1 cellular context compared by ENCODE assay signal in genomic region chr17:78041401-78042179, GRCh38.
TF ChIP-seq lines count a peak whose summit lies in the region.

No MANE protein-coding gene starts in this region.

TF ChIP-seq in IMR-90, 13 proteins besides CTCF, POLR2A, EP300 and RAD21 (continued from another document):
- TF ChIP-seq BHLHE40 (IDR thresholded peaks at IDR 0.05; ENCODE audit: low read depth, low read length): no peak
- TF ChIP-seq ELK1 (IDR thresholded peaks at IDR 0.05; ENCODE audit: borderline replicate concordance, low read depth, low read length): no peak
